10 cellular contexts compared by ENCODE assay signal in the genomic region with DNA sequence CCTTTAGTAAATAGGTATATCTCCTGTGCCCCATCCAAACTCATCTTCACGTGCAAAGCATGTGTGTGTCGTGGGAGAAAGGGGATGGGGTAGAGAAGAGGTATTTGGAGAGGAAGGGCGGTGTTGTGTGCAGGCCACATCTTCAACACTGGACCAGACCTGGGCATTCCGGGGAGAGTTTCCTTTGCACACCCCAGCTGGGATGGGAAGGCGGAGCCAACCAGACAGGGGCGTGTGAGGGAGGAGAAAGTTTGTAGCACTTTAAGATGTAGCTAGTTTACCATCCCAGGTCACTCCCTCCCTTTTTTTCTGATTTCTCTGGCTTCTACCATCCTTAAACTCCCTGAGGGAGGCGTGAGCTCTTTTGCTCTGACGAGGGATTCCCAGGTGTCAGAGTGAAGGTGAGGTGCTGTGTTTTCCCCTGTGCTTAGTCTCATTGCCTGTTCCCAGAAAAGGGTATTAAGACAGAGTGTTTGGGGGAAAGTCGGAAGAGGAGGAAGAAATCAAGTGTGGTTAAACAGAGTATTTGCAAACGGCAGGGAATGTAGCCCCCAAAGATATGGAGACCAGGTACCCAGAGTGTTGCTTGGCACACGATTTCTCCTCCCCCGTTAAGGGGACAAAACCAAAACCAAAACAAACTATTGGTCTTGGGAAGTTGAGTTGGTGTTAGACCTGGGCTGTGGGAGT. TPM values are rescaled to one million over a fixed set of nuclear protein-coding genes. Genes with fewer than 3 reads are reported as not detected.
DNase-seq lines count a peak whose midpoint lies in the region; ATAC-seq, FAIRE-seq and TF ChIP-seq lines count a peak whose summit lies in the region.
"Had no signal": no experiment of that assay in that cellular context is flagged by ENCODE, and none has a peak within 500 bp of the region (broad histone marks: within the 10 kb centered on the region; RNA-seq: fewer than 3 reads in every experiment).

No MANE protein-coding gene starts in this region.

- H3K4me3 Mint-ChIP-seq in endodermal cell, result no peak overlapping the region
- no peak overlapping the region for H3K4me3 Mint-ChIP-seq in stimulated activated memory B cell treated with anti-CD40 and anti-IgM and Interleukin-4, amounts not matched to agents 10 μg/mL and 1 μg/mL and 100 μg/mL, for 72 hours
- H3K4me3 Mint-ChIP-seq: activated B cell treated with CpG ODN at 0.5 μM for 24 hours had no signal

- no peak overlapping the region for H3K56ac ChIP-seq in IMR-90 (ENCODE audit: extremely low read depth, insufficient read depth, low read length)

- peaks cover 10% of the 10 kb centered on the region for H3K27me3 Mint-ChIP-seq in endodermal cell (ENCODE audit: insufficient read depth)
- H3K27me3 Mint-ChIP-seq in stimulated activated memory B cell treated with anti-CD40 and anti-IgM and Interleukin-4, amounts not matched to agents 10 μg/mL and 1 μg/mL and 100 μg/mL, for 72 hours, result no peaks in the 10 kb centered on the region
- H3K27me3 Mint-ChIP-seq: activated B cell treated with CpG ODN at 0.5 μM for 24 hours had no signal

- H3K9ac ChIP-seq in IMR-90 (ENCODE audit: low read depth, low read length) (no peak overlapping the region), endodermal cell (ENCODE audit: extremely low read depth, low read length, poor library complexity, severe bottlenecking) (peak overlapping the region; percentile 53), parathyroid adenoma (no peak overlapping the region)

- BruUV-seq in IMR-90 (replicated peaks; lab: Mats Ljungman, UMichigan), result no TSS peak

- no peaks in the 10 kb centered on the region for H3K9me2 ChIP-seq in DOHH2 (replicated peaks; ENCODE audit: control insufficient read depth, low read length)

- FAIRE-seq in frontal cortex (lab: Jason Lieb, UNC), result no peak
- FAIRE-seq: endometrium had no signal

- H3K36me3 Mint-ChIP-seq in endodermal cell (ENCODE audit: low read depth), result no peaks in the 10 kb centered on the region
- peaks cover 13% of the 10 kb centered on the region for H3K36me3 Mint-ChIP-seq in stimulated activated memory B cell treated with anti-CD40 and anti-IgM and Interleukin-4, amounts not matched to agents 10 μg/mL and 1 μg/mL and 100 μg/mL, for 72 hours

- no peaks in the 10 kb centered on the region for H3K9me3 Mint-ChIP-seq in endodermal cell
- H3K9me3 Mint-ChIP-seq in stimulated activated memory B cell treated with anti-CD40 and anti-IgM and Interleukin-4, amounts not matched to agents 10 μg/mL and 1 μg/mL and 100 μg/mL, for 72 hours, result no peaks in the 10 kb centered on the region
- H3K9me3 Mint-ChIP-seq: activated B cell treated with CpG ODN at 0.5 μM for 24 hours had no signal

- H3K79me2 ChIP-seq in DOHH2 (ENCODE audit: control insufficient read depth, low read length) (peaks cover 68% of the 10 kb centered on the region), parathyroid adenoma (peaks cover 32% of the 10 kb centered on the region)

- dilution Hi-C loops in IMR-90 (cut with HindIII; ENCODE audit: low sequenced_read_pairs, unreplicated experiment), result no loop called here

- H3K27ac ChIP-seq in DOHH2 (ENCODE audit: low read depth, low read length) (no peak overlapping the region), IMR-90 (ENCODE audit: insufficient read depth, low read length) (no peak overlapping the region), endodermal cell (ENCODE audit: low read depth, low read length) (peak overlapping the region; percentile 42), parathyroid adenoma (peak overlapping the region; percentile 92)

- peak overlapping the region; percentile 94 for H3K4me3 ChIP-seq in DOHH2 (ENCODE audit: low read length)
- H3K4me3 ChIP-seq in IMR-90 (ENCODE audit: insufficient read depth, low read depth, low read length), result no peak overlapping the region
- peak overlapping the region; percentile 90 for H3K4me3 ChIP-seq in endodermal cell (ENCODE audit: low read length)
- H3K4me3 ChIP-seq in parathyroid adenoma (ENCODE audit: low read depth, low read length), result peak overlapping the region; percentile 13

- intact Hi-C loops in IMR-90 (cut with micrococcal nuclease), result no loop called here

- DNase-seq in IMR-90, result no peak
- DNase-seq in endodermal cell, result no peak
- no peak for DNase-seq in superior temporal gyrus (ENCODE audit: extremely low spot score)
- DNase-seq in frontal cortex (ENCODE audit: low spot score in 2 of 2), result no peak
- DNase-seq in activated T-cell treated with anti-CD3 and anti-CD28 coated beads, Interleukin-2, amount 50 U/mL, for 1 hour, result no peak
- DNase-seq: activated B cell treated with CpG ODN at 0.5 μM for 24 hours had no signal

- no peaks in the 10 kb centered on the region for H3F3A ChIP-seq in DOHH2 (ENCODE audit: control insufficient read depth, insufficient read depth)

- H3K27me3 ChIP-seq in DOHH2 (ENCODE audit: control insufficient read depth, low read length), result no peaks in the 10 kb centered on the region
- peaks cover 21% of the 10 kb centered on the region for H3K27me3 ChIP-seq in IMR-90 (ENCODE audit: control insufficient read depth, insufficient read depth, low read length)
- no peaks in the 10 kb centered on the region for H3K27me3 ChIP-seq in endodermal cell (ENCODE audit: control insufficient read depth, insufficient read depth, low read length, poor library complexity, severe bottlenecking)
- no peaks in the 10 kb centered on the region for H3K27me3 ChIP-seq in parathyroid adenoma (ENCODE audit: control insufficient read depth, insufficient read depth, low read length)

- CTCF ChIA-PET in IMR-90 (lab: Yijun Ruan, JAX), result no interaction called here

- in situ Hi-C loops in IMR-90 (cut with MboI; ENCODE audit: low sequenced_read_pairs), result no loop called here

- peaks cover 3% of the 10 kb centered on the region; the same call in 1 of the 2 replicates for H3K36me3 ChIP-seq in DOHH2 (ENCODE audit: control insufficient read depth, low read length)
- H3K36me3 ChIP-seq in IMR-90 (ENCODE audit: control insufficient read depth, insufficient read depth, low read length), result no peaks in the 10 kb centered on the region
- H3K36me3 ChIP-seq in endodermal cell (ENCODE audit: control insufficient read depth, insufficient read depth, low read length), result no peaks in the 10 kb centered on the region
- H3K36me3 ChIP-seq in parathyroid adenoma (ENCODE audit: control insufficient read depth, insufficient read depth, low read length), result no peaks in the 10 kb centered on the region

- peak overlapping the region; percentile 97 for H3K4me2 ChIP-seq in DOHH2 (ENCODE audit: low read length)
- H3K4me2 ChIP-seq in IMR-90 (ENCODE audit: low read depth, low read length), result peak overlapping the region; percentile 35; the same call in 1 of the 2 replicates
- H3K4me2 ChIP-seq in parathyroid adenoma (ENCODE audit: low read length), result peak overlapping the region; percentile 20

- H3K18ac ChIP-seq in IMR-90 (ENCODE audit: low read depth, low read length), result no peak overlapping the region; the same call in 1 of the 2 replicates

- H2AFZ ChIP-seq in IMR-90 (replicated peaks; ENCODE audit: low read length, poor library complexity) (no peak overlapping the region), parathyroid adenoma (peak overlapping the region; percentile 76)

- no peaks in the 10 kb centered on the region for H3K9me1 ChIP-seq in IMR-90 (ENCODE audit: insufficient read depth, low read length)

- H2AK5ac ChIP-seq in IMR-90 (ENCODE audit: low read depth, low read length), result no peak overlapping the region

- no peak overlapping the region for H4K91ac ChIP-seq in IMR-90 (ENCODE audit: insufficient read depth, low read depth, low read length)

- H3K4ac ChIP-seq in IMR-90 (ENCODE audit: low read depth, low read length), result no peak overlapping the region

- TF ChIP-seq RAD21 in IMR-90 (IDR thresholded peaks at IDR 0.05; ENCODE audit: low read length), result no peak

- WGBS in IMR-90 (ENCODE audit: extremely low coverage in 2 of 2, insufficient read length in 1 of 2), 2 experiments, result no CpG with 5 or more reads among the region's 12 CpGs
- WGBS in endodermal cell (ENCODE audit: insufficient coverage in 1 of 2, insufficient read length in 1 of 2), 2 experiments, result 9 to 20% methylated on average over 4 to 12 of the region's 12 CpGs

- H3K14ac ChIP-seq in IMR-90 (replicated peaks; ENCODE audit: low read depth, low read length), result no peak overlapping the region

- H3K4me1 Mint-ChIP-seq in endodermal cell, result peaks cover 24% of the 10 kb centered on the region
- peaks cover 39% of the 10 kb centered on the region for H3K4me1 Mint-ChIP-seq in stimulated activated memory B cell treated with anti-CD40 and anti-IgM and Interleukin-4, amounts not matched to agents 10 μg/mL and 1 μg/mL and 100 μg/mL, for 72 hours

- H3K27ac Mint-ChIP-seq in endodermal cell, result no peak overlapping the region
- H3K27ac Mint-ChIP-seq in stimulated activated memory B cell treated with anti-CD40 and anti-IgM and Interleukin-4, amounts not matched to agents 10 μg/mL and 1 μg/mL and 100 μg/mL, for 72 hours, result no peak overlapping the region
- H3K27ac Mint-ChIP-seq: activated B cell treated with CpG ODN at 0.5 μM for 24 hours had no signal

- no peak overlapping the region for H2BK20ac ChIP-seq in IMR-90 (ENCODE audit: low read depth, low read length)

- H2AK9ac ChIP-seq in IMR-90 (replicated peaks; ENCODE audit: low read depth, low read length, poor library complexity), result no peak overlapping the region

- H4K20me1 ChIP-seq in DOHH2 (ENCODE audit: control insufficient read depth, insufficient read depth, low read depth, low read length) (peaks cover 10% of the 10 kb centered on the region; the same call in 1 of the 2 replicates), IMR-90 (ENCODE audit: insufficient read depth, low read length) (no peaks in the 10 kb centered on the region)

- no peak for TF ChIP-seq POLR2A in IMR-90 (IDR thresholded peaks at IDR 0.05; ENCODE audit: low read depth, low read length)

- no peak overlapping the region for H4K5ac ChIP-seq in IMR-90 (ENCODE audit: low read depth, low read length)

- TF ChIP-seq CTCF in DOHH2 (IDR thresholded peaks at IDR 0.05; ENCODE audit: low read depth, low read length, poor library complexity, severe bottlenecking) (no peak), IMR-90 (conservative IDR thresholded peaks at IDR 0.05; ENCODE audit: low read depth, low read length) (no peak), endodermal cell (conservative IDR thresholded peaks at IDR 0.05) (no peak), parathyroid adenoma (IDR thresholded peaks at IDR 0.05) (peak; percentile 8)

- H4K8ac ChIP-seq in IMR-90 (ENCODE audit: low read depth in 2 of 2, low read length in 2 of 2), result no peak overlapping the region

- no peak overlapping the region for H3K23ac ChIP-seq in IMR-90 (ENCODE audit: low read depth, low read length)

- no peak overlapping the region for H2BK120ac ChIP-seq in IMR-90 (ENCODE audit: low read depth, low read length)

- ATAC-seq in IMR-90 (ENCODE audit: low read depth), result no peak
- ATAC-seq in stimulated activated memory B cell treated with anti-CD40 and anti-IgM and Interleukin-4, amounts not matched to agents 10 μg/mL and 1 μg/mL and 100 μg/mL, for 72 hours, result no peak

- H3K79me1 ChIP-seq in IMR-90 (ENCODE audit: low read depth in 1 of 2, low read length in 2 of 2), result no peaks in the 10 kb centered on the region

- H3K9me3 ChIP-seq in DOHH2 (ENCODE audit: control insufficient read depth, insufficient read depth, low read length), result no peaks in the 10 kb centered on the region
- H3K9me3 ChIP-seq in IMR-90 (ENCODE audit: control insufficient read depth, insufficient read depth, low read length), result no peaks in the 10 kb centered on the region
- H3K9me3 ChIP-seq in endodermal cell (ENCODE audit: control insufficient read depth, low read length), result no peaks in the 10 kb centered on the region
- no peaks in the 10 kb centered on the region for H3K9me3 ChIP-seq in parathyroid adenoma (ENCODE audit: control insufficient read depth, low read length)

- H2BK15ac ChIP-seq in IMR-90 (ENCODE audit: low read depth, low read length), result no peak overlapping the region

- no peak overlapping the region for H2BK5ac ChIP-seq in IMR-90 (ENCODE audit: low read depth, low read length, poor library complexity, severe bottlenecking)

- H3K4me1 ChIP-seq in DOHH2 (ENCODE audit: control insufficient read depth, low read length) (peaks cover 57% of the 10 kb centered on the region), IMR-90 (ENCODE audit: control insufficient read depth, insufficient read depth, low read length) (peaks cover 3% of the 10 kb centered on the region; the same call in 1 of the 2 replicates), endodermal cell (ENCODE audit: control insufficient read depth, insufficient read depth, low read length) (peaks cover 23% of the 10 kb centered on the region), parathyroid adenoma (peaks cover 26% of the 10 kb centered on the region)

- POLR2A ChIA-PET in IMR-90 (lab: Charles Lee; ENCODE audit: unreplicated experiment), result no interaction called here

RNA-seq across cellular contexts. Expression of a gene that starts 1.6 kb away (rescaled TPM):
- total RNA-seq in IMR-90 (2012; rRNA removed), result 0.28 and 0.36 TPM in 2 replicates
- 0.16 and 0.19 TPM in 2 replicates for polyA plus RNA-seq in IMR-90 (2012; rRNA removed)
- 0.02 and 0.09 TPM in 2 replicates for polyA plus RNA-seq in IMR-90 (2012; cell fraction: cytosol; rRNA removed)
- 0.09 and 0.28 TPM in 2 replicates for polyA plus RNA-seq in IMR-90 (2012; cell fraction: nucleus; rRNA removed; ENCODE audit: low replicate concordance)
- total RNA-seq in endodermal cell, result 10 to 100 TPM; 17.3 to 20.1 TPM
- 18.5 TPM for polyA plus RNA-seq in endodermal cell (2013, experiment 1 of 2)
- 16.6 TPM for polyA plus RNA-seq in endodermal cell (2013, experiment 2 of 2)
- 34.2 TPM for total RNA-seq in frontal cortex

Comparison
In these comparisons a context has a peak if more than half of its experiments do, and no peak if none do; other contexts are left out.
1. H3K27ac ChIP-seq: peak in endodermal cell (single experiment) and parathyroid adenoma (single experiment); none in DOHH2 (single experiment) and IMR-90 (single experiment).
2. H3K4me2 ChIP-seq: peak in every context shown above with its lines; median percentile 97 in DOHH2; 35 in IMR-90; 20 in parathyroid adenoma.
3. RNA of a gene that starts 1.6 kb away (total RNA-seq): 34.2 TPM in frontal cortex (single experiment) and 17.3 to 20.1 TPM in endodermal cell; 0.28 to 0.36 TPM in IMR-90; every median in the first group is over 10 times any median in the second.